1 cellular context compared by ENCODE assay signal in the genomic region with DNA sequence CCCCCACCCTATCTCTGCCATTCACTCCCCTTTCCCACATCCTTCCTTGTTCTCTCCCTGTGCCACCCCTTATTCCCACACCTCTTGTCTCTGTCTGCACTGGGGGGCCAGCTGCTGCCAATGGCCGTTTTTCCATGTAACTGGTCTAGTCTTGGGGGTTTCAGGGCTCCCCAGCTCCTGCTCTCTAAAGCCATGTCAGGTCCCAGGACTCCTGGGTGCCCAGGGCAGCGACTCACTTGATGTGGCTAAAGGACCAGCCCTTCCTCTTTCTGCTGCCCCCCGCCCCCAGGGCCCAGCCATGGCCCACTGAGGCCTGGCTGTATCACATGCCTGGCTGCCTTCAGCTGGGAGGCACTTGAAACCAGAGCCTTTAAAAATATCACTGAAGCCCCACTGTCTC.
TF ChIP-seq lines count a peak whose summit lies in the region.

No MANE protein-coding gene starts in this region.

TF ChIP-seq in endothelial cell of umbilical vein, 7 proteins besides CTCF, POLR2A, EP300 and RAD21:
- TF ChIP-seq MYC (IDR thresholded peaks at IDR 0.05; ENCODE audit: low read depth, low read length) (no peak), FOS (IDR thresholded peaks at IDR 0.05; ENCODE audit: borderline replicate concordance, insufficient read depth, low read length) (no peak), JUN (IDR thresholded peaks at IDR 0.05; ENCODE audit: borderline replicate concordance, insufficient read depth, insufficient read length, low read depth) (no peak), EZH2 (IDR thresholded peaks at IDR 0.05; ENCODE audit: borderline replicate concordance, low read depth, low read length, severe bottlenecking) (no peak), POLR2AphosphoS5 (IDR thresholded peaks at IDR 0.05; ENCODE audit: insufficient read depth, low read depth, low read length) (no peak), GATA2 (IDR thresholded peaks at IDR 0.05; ENCODE audit: insufficient read depth, insufficient read length, low read depth, low read length) (no peak)
- TF ChIP-seq, protein P1, sequence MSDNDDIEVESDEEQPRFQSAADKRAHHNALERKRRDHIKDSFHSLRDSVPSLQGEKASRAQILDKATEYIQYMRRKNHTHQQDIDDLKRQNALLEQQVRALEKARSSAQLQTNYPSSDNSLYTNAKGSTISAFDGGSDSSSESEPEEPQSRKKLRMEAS (IDR thresholded peaks at IDR 0.05; ENCODE audit: insufficient read depth, insufficient read length): no peak
